In the genomic region with DNA sequence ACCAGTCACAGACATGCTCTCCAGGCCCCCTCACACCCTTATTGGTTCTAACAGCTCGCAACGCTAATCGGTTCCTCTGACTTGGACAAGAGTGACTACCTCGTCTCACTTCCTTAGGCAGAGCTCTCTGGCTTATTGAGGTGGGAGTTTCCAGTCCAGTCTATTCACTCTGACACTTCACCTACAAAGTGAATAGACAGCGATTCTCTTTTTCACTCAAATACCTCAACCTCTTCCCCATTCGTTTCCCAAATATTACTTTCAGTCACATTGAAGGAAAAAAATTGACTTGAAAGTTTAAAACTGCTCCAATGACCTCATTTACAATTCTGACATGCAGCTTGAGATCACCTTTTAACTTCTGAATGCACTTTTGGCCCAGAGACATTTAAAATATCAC, we compare ENCODE assay signal across 39 cellular contexts. TPM values are rescaled to one million over a fixed set of nuclear protein-coding genes. Genes with fewer than 3 reads are reported as not detected.
"Had no signal": no experiment of that assay in that cellular context is flagged by ENCODE, and none has a peak within 500 bp of the region (broad histone marks: within the 10 kb centered on the region; RNA-seq: fewer than 3 reads in every experiment).

No MANE protein-coding gene starts in this region.

- H3K36me3 ChIP-seq: brain microvascular endothelial cell, MG63, WERI-Rb-1 had no signal

- H3K4me3 Mint-ChIP-seq: activated CD4-positive, alpha-beta memory T cell treated with anti-CD3 and anti-CD28 coated beads, Interleukin-2, amount 10 ng/mL, durations not matched to agents 7 days and 5 days; activated CD8-positive, alpha-beta memory T cell treated with anti-CD3 and anti-CD28 coated beads, Interleukin-2, amount 10 ng/mL, durations not matched to agents 7 days and 5 days; activated naive CD4-positive, alpha-beta T cell treated with anti-CD3 and anti-CD28 coated beads, Interleukin-2, amount 10 ng/mL, durations not matched to agents 7 days and 5 days; activated naive CD8-positive, alpha-beta T cell had no signal

- H3K9me3 ChIP-seq: MG63 had no signal

- H3K27ac ChIP-seq: brain microvascular endothelial cell, PC-9, RWPE1, WERI-Rb-1 had no signal

- H2AFZ ChIP-seq: PC-9 had no signal

- ATAC-seq: activated CD8-positive, alpha-beta memory T cell treated with anti-CD3 and anti-CD28 coated beads, Interleukin-2, amount 10 ng/mL, durations not matched to agents 7 days and 5 days; Right ventricle myocardium inferior had no signal

- H3K4me2 ChIP-seq: PC-9 had no signal

- DNase-seq: activated CD4-positive, alpha-beta memory T cell treated with anti-CD3 and anti-CD28 coated beads, Interleukin-2, amount 10 ng/mL, durations not matched to agents 7 days and 5 days; activated CD4-positive, alpha-beta T cell treated with anti-CD3 and anti-CD28 coated beads for 1 hour; activated CD4-positive, alpha-beta T cell treated with anti-CD3 and anti-CD28 coated beads for 48 hours; activated CD4-positive, CD25-positive, alpha-beta regulatory T cell; activated CD8-positive, alpha-beta memory T cell treated with anti-CD3 and anti-CD28 coated beads for 24 hours; activated CD8-positive, alpha-beta memory T cell treated with anti-CD3 and anti-CD28 coated beads, Interleukin-2, amount 10 ng/mL, durations not matched to agents 7 days and 5 days; activated CD8-positive, alpha-beta memory T cell treated with anti-CD3 and anti-CD28 coated beads, Interleukin-2, amount 50 U/mL, for 48 hours; activated effector memory CD4-positive, alpha-beta T cell treated with Interleukin-2 at 50 U/mL for 16 hours; activated naive CD4-positive, alpha-beta T cell treated with anti-CD3 and anti-CD28 coated beads, Interleukin-2, amount 10 ng/mL, durations not matched to agents 7 days and 5 days; activated T-cell treated with anti-CD3 and anti-CD28 coated beads, Interleukin-2, amount 50 U/mL, for 48 hours; amniotic stem cell; aorta; brain microvascular endothelial cell; central memory CD4-positive, alpha-beta T cell; Kasumi-1; MG63; NCI-H1048; NCI-H1105 treated with DMSO at 0.1 percent for 48 hours; NCI-H1436; NCI-H1694; NCI-H1930; NCI-H2081 treated with DMSO at 0.1 percent for 48 hours; NCI-H226; NCI-H446 treated with DMSO at 0.1 percent for 48 hours; NCI-H524 treated with DMSO at 0.1 percent for 48 hours; NK-92 treated with Interleukin-12 subunit alpha and Interleukin-12 subunit beta, amount 100 ng/mL, for 24 hours; PC-9; SIG-M5; SW 1271; T1000; WERI-Rb-1 had no signal

- H3K27me3 ChIP-seq: MG63 had no signal

- H3K36me3 Mint-ChIP-seq: activated CD8-positive, alpha-beta memory T cell treated with anti-CD3 and anti-CD28 coated beads, Interleukin-2, amount 10 ng/mL, durations not matched to agents 7 days and 5 days; activated naive CD4-positive, alpha-beta T cell treated with anti-CD3 and anti-CD28 coated beads, Interleukin-2, amount 10 ng/mL, durations not matched to agents 7 days and 5 days; activated naive CD8-positive, alpha-beta T cell had no signal

- H3K9me3 Mint-ChIP-seq: activated CD4-positive, alpha-beta memory T cell treated with anti-CD3 and anti-CD28 coated beads, Interleukin-2, amount 10 ng/mL, durations not matched to agents 7 days and 5 days; activated naive CD4-positive, alpha-beta T cell treated with anti-CD3 and anti-CD28 coated beads, Interleukin-2, amount 10 ng/mL, durations not matched to agents 7 days and 5 days had no signal

- H3K4me3 ChIP-seq: MG63, PC-9 had no signal

- FAIRE-seq: RCC 7860 had no signal

- H3K27ac Mint-ChIP-seq: activated CD4-positive, alpha-beta memory T cell treated with anti-CD3 and anti-CD28 coated beads, Interleukin-2, amount 10 ng/mL, durations not matched to agents 7 days and 5 days; activated CD8-positive, alpha-beta memory T cell treated with anti-CD3 and anti-CD28 coated beads, Interleukin-2, amount 10 ng/mL, durations not matched to agents 7 days and 5 days; activated naive CD4-positive, alpha-beta T cell treated with anti-CD3 and anti-CD28 coated beads, Interleukin-2, amount 10 ng/mL, durations not matched to agents 7 days and 5 days; activated naive CD8-positive, alpha-beta T cell had no signal

RNA-seq across cellular contexts. Expression of a gene that starts 17.7 kb away (rescaled TPM):
- total RNA-seq: activated CD4-positive, alpha-beta memory T cell treated with anti-CD3 and anti-CD28 coated beads, Interleukin-2, amount 10 ng/mL, durations not matched to agents 7 days and 5 days; activated CD8-positive, alpha-beta memory T cell treated with anti-CD3 and anti-CD28 coated beads, Interleukin-2, amount 10 ng/mL, durations not matched to agents 7 days and 5 days; aorta; cerebellum; OCI-LY7; PC-9; Right ventricle myocardium inferior; T-helper 1 cell treated with Interleukin-12 subunit alpha and Interleukin-12 subunit beta and Interleukin-4 antibody, amounts not matched to agents 30 ng/mL and 1 ng/mL, for 36 hours; T-helper 2 cell treated with Interferon-gamma antibody and Interleukin-4, amounts not matched to agents 100 ng/mL and 5 ng/mL, for 36 hours had no signal
